Comparison of ENCODE assay signal across 17 cellular contexts in the genomic region with DNA sequence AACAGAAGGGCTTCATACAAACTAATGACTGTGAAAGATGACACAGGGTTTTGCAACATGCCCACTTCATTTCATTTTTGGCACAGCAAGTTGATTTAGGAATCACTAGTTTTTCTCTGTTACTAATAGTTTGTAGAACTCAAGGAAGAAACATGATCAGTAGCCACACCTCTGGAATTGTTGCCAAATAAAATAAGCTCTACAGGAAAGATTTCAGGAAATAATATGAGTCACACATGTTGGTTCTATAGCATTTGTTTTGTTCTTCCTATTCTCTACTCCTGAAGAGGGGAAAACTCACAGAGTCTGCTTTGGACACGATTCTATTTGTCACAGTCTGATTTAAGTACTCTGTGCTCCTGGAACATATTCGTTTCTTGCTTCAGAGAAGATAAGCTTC.
DNase-seq lines count a peak whose midpoint lies in the region; FAIRE-seq and TF ChIP-seq lines count a peak whose summit lies in the region.
"Had no signal": no experiment of that assay in that cellular context is flagged by ENCODE, and none has a peak within 500 bp of the region (broad histone marks: within the 10 kb centered on the region; RNA-seq: fewer than 3 reads in every experiment).

No MANE protein-coding gene starts in this region.

- H3K9me3 ChIP-seq in astrocyte (ENCODE audit: insufficient read depth, low read depth, low read length) = no peaks in the 10 kb centered on the region
- no peaks in the 10 kb centered on the region for H3K9me3 ChIP-seq in SJCRH30 (replicated peaks)
- H3K9me3 ChIP-seq: ovary, thyroid gland had no signal

- peaks cover 5% of the 10 kb centered on the region for H3K9me3 Mint-ChIP-seq in astrocyte (ENCODE audit: unreplicated experiment)

- DNase-seq in astrocyte (ENCODE audit: low read depth) = peak; percentile 32
- DNase-seq in fibroblast of peridontal ligament (ENCODE audit: extremely low read depth) = peak; percentile 67
- peak; percentile 67 for DNase-seq in skeletal muscle cell (ENCODE audit: low read depth)
- DNase-seq in activated CD8-positive, alpha-beta memory T cell treated with anti-CD3 and anti-CD28 coated beads, Interleukin-2, amount 50 U/mL, for 4 hours = no peak
- no peak for DNase-seq in DMS 273 treated with DMSO at 0.1 percent for 48 hours (lab: John Stamatoyannopoulos, UW)
- no peak for DNase-seq in SJCRH30
- no peak for DNase-seq in activated T-cell treated with anti-CD3 and anti-CD28 coated beads for 4 hours
- DNase-seq: activated T-cell treated with anti-CD3 and anti-CD28 coated beads, Interleukin-2, amount 50 U/mL, for 4 hours; hypothalamus; NCI-H1694 treated with DMSO at 0.1 percent for 48 hours; ovary; thyroid gland had no signal

- no peak overlapping the region for H3K4me3 ChIP-seq in astrocyte (ENCODE audit: insufficient read depth, low read depth, low read length)
- no peak overlapping the region for H3K4me3 ChIP-seq in skeletal muscle cell (ENCODE audit: low read depth, low read length)
- no peak overlapping the region for H3K4me3 ChIP-seq in SJCRH30
- H3K4me3 ChIP-seq: ovary, smooth muscle cell, thyroid gland had no signal

- TF ChIP-seq CTCF in astrocyte (IDR thresholded peaks at IDR 0.05; ENCODE audit: insufficient read depth, low read depth, low read length) = no peak

- H3K36me3 Mint-ChIP-seq in astrocyte (ENCODE audit: low read depth, unreplicated experiment) = no peaks in the 10 kb centered on the region
- H3K36me3 Mint-ChIP-seq: activated naive CD8-positive, alpha-beta T cell had no signal

- TF ChIP-seq EP300 in Ishikawa (IDR thresholded peaks at IDR 0.05; ENCODE audit: borderline replicate concordance) = no peak

- TF ChIP-seq RAD21 in Ishikawa (IDR thresholded peaks at IDR 0.05; ENCODE audit: low read depth) = no peak

- FAIRE-seq in astrocyte (lab: Jason Lieb, UNC) = no peak
- FAIRE-seq: H1 had no signal

- no peak overlapping the region for H3K4me3 Mint-ChIP-seq in astrocyte (ENCODE audit: unreplicated experiment)
- H3K4me3 Mint-ChIP-seq: activated naive CD8-positive, alpha-beta T cell; activated T-cell treated with anti-CD3 and anti-CD28 coated beads, Interleukin-2, amount 50 U/mL, for 4 hours; B cell had no signal

- no peak overlapping the region for H3K4me2 ChIP-seq in astrocyte (ENCODE audit: low read length)
- H3K4me2 ChIP-seq: smooth muscle cell had no signal

- H3K27me3 Mint-ChIP-seq in astrocyte (ENCODE audit: low read depth, unreplicated experiment) = no peaks in the 10 kb centered on the region
- H3K27me3 Mint-ChIP-seq: activated naive CD8-positive, alpha-beta T cell; B cell had no signal

- no peak overlapping the region for H3K9ac ChIP-seq in astrocyte (ENCODE audit: low read length)

- no peak overlapping the region for H3K27ac Mint-ChIP-seq in astrocyte (ENCODE audit: unreplicated experiment)
- H3K27ac Mint-ChIP-seq: activated naive CD8-positive, alpha-beta T cell; B cell had no signal

- H3K27me3 ChIP-seq in astrocyte (ENCODE audit: insufficient read depth, low read length) (no peaks in the 10 kb centered on the region), SJCRH30 (no peaks in the 10 kb centered on the region)
- H3K27me3 ChIP-seq: ovary, thyroid gland had no signal

- H3K4me1 Mint-ChIP-seq in astrocyte (ENCODE audit: low read depth, unreplicated experiment) = no peaks in the 10 kb centered on the region
- H3K4me1 Mint-ChIP-seq: B cell had no signal

- H3K36me3 ChIP-seq in astrocyte (ENCODE audit: insufficient read depth, low read length) (no peaks in the 10 kb centered on the region), SJCRH30 (no peaks in the 10 kb centered on the region)
- H3K36me3 ChIP-seq: ovary, thyroid gland had no signal

- no peaks in the 10 kb centered on the region for H4K20me1 ChIP-seq in astrocyte (ENCODE audit: insufficient read depth, low read length)

- H2AFZ ChIP-seq in astrocyte (ENCODE audit: low read depth, low read length) = no peak overlapping the region

- H3K27ac ChIP-seq in astrocyte (ENCODE audit: low read depth, low read length) = no peak overlapping the region
- H3K27ac ChIP-seq in SJCRH30 = no peak overlapping the region
- H3K27ac ChIP-seq: ovary, thyroid gland had no signal

- H3K4me1 ChIP-seq in astrocyte (ENCODE audit: insufficient read depth, low read length) (no peaks in the 10 kb centered on the region), SJCRH30 (no peaks in the 10 kb centered on the region)
- H3K4me1 ChIP-seq: thyroid gland had no signal

- no peaks in the 10 kb centered on the region for H3K79me2 ChIP-seq in astrocyte (ENCODE audit: insufficient read depth, low read length)

TF ChIP-seq in Ishikawa, 13 proteins besides CTCF, POLR2A, EP300 and RAD21:
- TF ChIP-seq NFIC (IDR thresholded peaks at IDR 0.05) (peak; percentile 84), EGR1 (IDR thresholded peaks at IDR 0.05) (no peak), ZBTB7A (IDR thresholded peaks at IDR 0.05; ENCODE audit: low read depth) (no peak), FOXM1 (IDR thresholded peaks at IDR 0.05; ENCODE audit: borderline replicate concordance, low read depth) (no peak), CREB1 (IDR thresholded peaks at IDR 0.05; ENCODE audit: low read depth) (no peak), TAF1 (IDR thresholded peaks at IDR 0.05; ENCODE audit: low read depth) (no peak), TCF12 (IDR thresholded peaks at IDR 0.05; ENCODE audit: low read depth) (no peak), TEAD4 (IDR thresholded peaks at IDR 0.05) (no peak), YY1 (IDR thresholded peaks at IDR 0.05; ENCODE audit: low read depth) (no peak), CEBPB (IDR thresholded peaks at IDR 0.05) (peak; percentile 57)
- TF ChIP-seq, protein P1, sequence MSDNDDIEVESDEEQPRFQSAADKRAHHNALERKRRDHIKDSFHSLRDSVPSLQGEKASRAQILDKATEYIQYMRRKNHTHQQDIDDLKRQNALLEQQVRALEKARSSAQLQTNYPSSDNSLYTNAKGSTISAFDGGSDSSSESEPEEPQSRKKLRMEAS (IDR thresholded peaks at IDR 0.05) = no peak
- TF ChIP-seq, protein P2, sequence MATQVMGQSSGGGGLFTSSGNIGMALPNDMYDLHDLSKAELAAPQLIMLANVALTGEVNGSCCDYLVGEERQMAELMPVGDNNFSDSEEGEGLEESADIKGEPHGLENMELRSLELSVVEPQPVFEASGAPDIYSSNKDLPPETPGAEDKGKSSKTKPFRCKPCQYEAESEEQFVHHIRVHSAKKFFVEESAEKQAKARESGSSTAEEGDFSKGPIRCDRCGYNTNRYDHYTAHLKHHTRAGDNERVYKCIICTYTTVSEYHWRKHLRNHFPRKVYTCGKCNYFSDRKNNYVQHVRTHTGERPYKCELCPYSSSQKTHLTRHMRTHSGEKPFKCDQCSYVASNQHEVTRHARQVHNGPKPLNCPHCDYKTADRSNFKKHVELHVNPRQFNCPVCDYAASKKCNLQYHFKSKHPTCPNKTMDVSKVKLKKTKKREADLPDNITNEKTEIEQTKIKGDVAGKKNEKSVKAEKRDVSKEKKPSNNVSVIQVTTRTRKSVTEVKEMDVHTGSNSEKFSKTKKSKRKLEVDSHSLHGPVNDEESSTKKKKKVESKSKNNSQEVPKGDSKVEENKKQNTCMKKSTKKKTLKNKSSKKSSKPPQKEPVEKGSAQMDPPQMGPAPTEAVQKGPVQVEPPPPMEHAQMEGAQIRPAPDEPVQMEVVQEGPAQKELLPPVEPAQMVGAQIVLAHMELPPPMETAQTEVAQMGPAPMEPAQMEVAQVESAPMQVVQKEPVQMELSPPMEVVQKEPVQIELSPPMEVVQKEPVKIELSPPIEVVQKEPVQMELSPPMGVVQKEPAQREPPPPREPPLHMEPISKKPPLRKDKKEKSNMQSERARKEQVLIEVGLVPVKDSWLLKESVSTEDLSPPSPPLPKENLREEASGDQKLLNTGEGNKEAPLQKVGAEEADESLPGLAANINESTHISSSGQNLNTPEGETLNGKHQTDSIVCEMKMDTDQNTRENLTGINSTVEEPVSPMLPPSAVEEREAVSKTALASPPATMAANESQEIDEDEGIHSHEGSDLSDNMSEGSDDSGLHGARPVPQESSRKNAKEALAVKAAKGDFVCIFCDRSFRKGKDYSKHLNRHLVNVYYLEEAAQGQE (IDR thresholded peaks at IDR 0.05; ENCODE audit: low read depth) = no peak
- TF ChIP-seq, protein P3, sequence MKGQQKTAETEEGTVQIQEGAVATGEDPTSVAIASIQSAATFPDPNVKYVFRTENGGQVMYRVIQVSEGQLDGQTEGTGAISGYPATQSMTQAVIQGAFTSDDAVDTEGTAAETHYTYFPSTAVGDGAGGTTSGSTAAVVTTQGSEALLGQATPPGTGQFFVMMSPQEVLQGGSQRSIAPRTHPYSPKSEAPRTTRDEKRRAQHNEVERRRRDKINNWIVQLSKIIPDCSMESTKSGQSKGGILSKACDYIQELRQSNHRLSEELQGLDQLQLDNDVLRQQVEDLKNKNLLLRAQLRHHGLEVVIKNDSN (IDR thresholded peaks at IDR 0.05) = no peak

Comparison
In these comparisons a context has a peak if more than half of its experiments do, and no peak if none do; other contexts are left out.
1. DNase-seq: peak in astrocyte (single experiment), fibroblast of peridontal ligament (single experiment) and skeletal muscle cell (single experiment); none in activated CD8-positive, alpha-beta memory T cell treated with anti-CD3 and anti-CD28 coated beads, Interleukin-2, amount 50 U/mL, for 4 hours (single experiment), DMS 273 treated with DMSO at 0.1 percent for 48 hours (single experiment), SJCRH30 (0 of 2) and activated T-cell treated with anti-CD3 and anti-CD28 coated beads for 4 hours (single experiment).